In the genomic region with DNA sequence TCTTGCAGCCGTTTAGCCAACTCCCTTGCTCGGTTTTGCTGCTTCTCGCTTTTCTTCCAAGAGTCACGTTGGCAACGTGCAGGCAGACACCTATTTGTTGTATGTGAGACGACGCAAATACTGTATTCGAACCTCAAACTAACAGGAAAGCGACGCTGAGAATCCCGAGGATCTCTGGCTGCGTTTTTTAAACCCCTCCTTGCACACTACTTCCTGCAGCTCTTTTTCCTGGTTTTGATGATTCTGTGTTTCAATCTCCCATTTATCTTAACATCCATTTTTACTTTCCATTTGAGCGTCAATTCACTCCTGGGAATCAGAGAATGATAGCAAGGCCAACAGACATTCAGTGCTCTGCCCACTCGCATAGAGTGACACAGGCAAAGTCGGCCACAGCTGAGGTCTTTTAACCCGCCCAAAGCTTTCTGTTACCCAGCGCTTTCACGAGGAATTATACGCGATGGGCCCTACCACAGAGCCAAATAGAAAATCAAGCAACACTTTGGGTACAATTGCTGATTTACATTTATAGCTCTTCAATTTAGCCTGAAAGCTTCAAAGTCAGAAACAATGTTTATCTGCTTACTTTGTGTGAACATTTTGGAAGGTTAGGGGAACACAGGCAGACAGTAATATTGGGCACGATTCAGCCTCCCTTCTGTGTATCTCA, we compare ENCODE assay signal across 10 cellular contexts. TPM values are rescaled to one million over a fixed set of nuclear protein-coding genes. Genes with fewer than 3 reads are reported as not detected.
DNase-seq lines count a peak whose midpoint lies in the region; ATAC-seq, FAIRE-seq and TF ChIP-seq lines count a peak whose summit lies in the region.
"Had no signal": no experiment of that assay in that cellular context is flagged by ENCODE, and none has a peak within 500 bp of the region (broad histone marks: within the 10 kb centered on the region; RNA-seq: fewer than 3 reads in every experiment).

No MANE protein-coding gene starts in this region.

- TF ChIP-seq CTCF in keratinocyte (optimal IDR thresholded peaks at IDR 0.05 in 1 of 3, IDR thresholded peaks at IDR 0.05 in 1 of 3, conservative IDR thresholded peaks at IDR 0.05 in 1 of 3; ENCODE audit: extremely low read depth in 1 of 3, insufficient read depth in 2 of 3, low read length in 3 of 3) (no peak), stomach (IDR thresholded peaks at IDR 0.05) (no peak)

- H3K9me1 ChIP-seq in keratinocyte (ENCODE audit: control insufficient read depth, extremely low read depth, insufficient read depth, low read length) = no peaks in the 10 kb centered on the region

- dilution Hi-C loops in keratinocyte (cut with MboI; ENCODE audit: extremely low pct_ligation_motif_present, low sequenced_read_pairs) = no loop called here

- peak overlapping the region; percentile 4 for H2AFZ ChIP-seq in keratinocyte (ENCODE audit: control insufficient read depth, low read length)

- H3K27me3 ChIP-seq in keratinocyte (ENCODE audit: control insufficient read depth, extremely low read depth, insufficient read depth, low read length) (no peaks in the 10 kb centered on the region), stomach (peaks cover 0 to 5% (median 0%) of the 10 kb centered on the region in 3 donors)

- H3K4me3 ChIP-seq in keratinocyte (ENCODE audit: control insufficient read depth in 2 of 3, extremely low read depth in 1 of 3, insufficient read depth in 2 of 3, low read depth in 1 of 3, low read length in 3 of 3) = peak overlapping the region in 2 of 3 experiments; percentile 55 to 69
- H3K4me3 ChIP-seq in stomach = no peak overlapping the region

- no peak for TF ChIP-seq POLR2A in stomach (IDR thresholded peaks at IDR 0.05)

- ATAC-seq in GM21825 (IDR thresholded peaks at IDR 0.05; ENCODE audit: unreplicated experiment) = no peak

- peak; percentile 23 for DNase-seq in T-helper 2 cell treated with Interferon-gamma antibody and Interleukin-4, amounts not matched to agents 5 μg/mL and 100 μg/mL, for 36 hours (ENCODE audit: low spot score)
- no peak for DNase-seq in T-helper 2 cell
- DNase-seq in activated T-helper 2 cell treated with anti-CD3 and anti-CD28 coated beads, Interferon-gamma antibody, Interleukin-2, Interleukin-4, amounts not matched to agents 10 μg/mL and 5 μg/mL and 100 μg/mL, durations not matched to agents 14 hours and 24 hours and 36 hours (ENCODE audit: low spot score) = no peak
- no peak for DNase-seq in keratinocyte (ENCODE audit: low read depth, low spot score)
- no peak for DNase-seq in stomach
- DNase-seq in DMS 273 treated with DMSO at 0.1 percent for 48 hours (lab: John Stamatoyannopoulos, UW) = no peak
- no peak for DNase-seq in stimulated activated CD4-positive, alpha-beta T cell treated with anti-CD3 and anti-CD28 coated beads, Interleukin-1b, Interleukin-23, amount 100 ng/mL, for 48 hours

- intact Hi-C loops in activated T-helper 2 cell treated with anti-CD3 and anti-CD28 coated beads, Interferon-gamma antibody, Interleukin-2, Interleukin-4, amounts not matched to agents 10 μg/mL and 5 μg/mL and 100 μg/mL, durations not matched to agents 14 hours and 24 hours and 36 hours (cut with micrococcal nuclease) = loop anchor here (2.0 to 10.0 kb wide), 3 partner anchors 121 to 325 kb away; no protein-coding TSS in a partner anchor
- intact Hi-C loops in stomach (cut with DNase I; ENCODE audit: low total_unique reads) = no loop called here

- H3K27ac ChIP-seq in keratinocyte (ENCODE audit: control insufficient read depth, insufficient read depth, low read length) (peak overlapping the region; percentile 98), stomach (peak overlapping the region; percentile 97 to 99 (median 98))

- H3K36me3 ChIP-seq in keratinocyte (ENCODE audit: control insufficient read depth in 2 of 2, extremely low read depth in 1 of 2, insufficient read depth in 2 of 2, low read length in 2 of 2) (peaks cover 16 to 29% of the 10 kb centered on the region in 2 experiments), stomach (peaks cover 0 to 16% (median 7%) of the 10 kb centered on the region in 4 donors)

- peak; percentile 9 for FAIRE-seq in keratinocyte (lab: Jason Lieb, UNC)
- FAIRE-seq: endometrium, TTC549 had no signal

- peak overlapping the region; percentile 76 for H3K4me3 Mint-ChIP-seq in T-helper 2 cell treated with Interferon-gamma antibody and Interleukin-4, amounts not matched to agents 5 μg/mL and 100 μg/mL, for 36 hours
- peak overlapping the region; percentile 77 for H3K4me3 Mint-ChIP-seq in activated T-helper 2 cell treated with anti-CD3 and anti-CD28 coated beads, Interferon-gamma antibody, Interleukin-2, Interleukin-4, amounts not matched to agents 10 μg/mL and 5 μg/mL and 100 μg/mL, durations not matched to agents 14 hours and 24 hours and 36 hours (ENCODE audit: low read depth)

- H3K4me1 ChIP-seq in keratinocyte (ENCODE audit: control insufficient read depth, extremely low read depth, insufficient read depth, low read length) (peaks cover 48% of the 10 kb centered on the region), stomach (peaks cover 25 to 54% (median 40%) of the 10 kb centered on the region in 4 donors)

- H3K9me3 Mint-ChIP-seq in T-helper 2 cell treated with Interferon-gamma antibody and Interleukin-4, amounts not matched to agents 5 μg/mL and 100 μg/mL, for 36 hours = no peaks in the 10 kb centered on the region
- no peaks in the 10 kb centered on the region for H3K9me3 Mint-ChIP-seq in activated T-helper 2 cell treated with anti-CD3 and anti-CD28 coated beads, Interferon-gamma antibody, Interleukin-2, Interleukin-4, amounts not matched to agents 10 μg/mL and 5 μg/mL and 100 μg/mL, durations not matched to agents 14 hours and 24 hours and 36 hours

- TF ChIP-seq EP300 in stomach (IDR thresholded peaks at IDR 0.05) = no peak

- H3K9me3 ChIP-seq in keratinocyte (ENCODE audit: control insufficient read depth, low read depth, low read length) (no peaks in the 10 kb centered on the region), stomach (no peaks in the 10 kb centered on the region)

- H3K27me3 Mint-ChIP-seq in T-helper 2 cell treated with Interferon-gamma antibody and Interleukin-4, amounts not matched to agents 5 μg/mL and 100 μg/mL, for 36 hours (ENCODE audit: low read depth) = peaks cover 3% of the 10 kb centered on the region
- peaks cover 7% of the 10 kb centered on the region for H3K27me3 Mint-ChIP-seq in activated T-helper 2 cell treated with anti-CD3 and anti-CD28 coated beads, Interferon-gamma antibody, Interleukin-2, Interleukin-4, amounts not matched to agents 10 μg/mL and 5 μg/mL and 100 μg/mL, durations not matched to agents 14 hours and 24 hours and 36 hours (ENCODE audit: low read depth)

- H4K20me1 ChIP-seq in keratinocyte (ENCODE audit: control insufficient read depth, extremely low read depth, insufficient read depth, low read length) = peaks cover 12% of the 10 kb centered on the region

- WGBS in stomach, 5 donors = 39 to 48% (median 41%) methylated on average over 21 of the region's 21 CpGs

- peaks cover 42% of the 10 kb centered on the region for H3K4me1 Mint-ChIP-seq in T-helper 2 cell treated with Interferon-gamma antibody and Interleukin-4, amounts not matched to agents 5 μg/mL and 100 μg/mL, for 36 hours (ENCODE audit: low read depth)
- peaks cover 48% of the 10 kb centered on the region for H3K4me1 Mint-ChIP-seq in activated T-helper 2 cell treated with anti-CD3 and anti-CD28 coated beads, Interferon-gamma antibody, Interleukin-2, Interleukin-4, amounts not matched to agents 10 μg/mL and 5 μg/mL and 100 μg/mL, durations not matched to agents 14 hours and 24 hours and 36 hours (ENCODE audit: low read depth)

- H3K4me2 ChIP-seq in keratinocyte (ENCODE audit: control insufficient read depth, extremely low read depth, insufficient read depth, low read depth, low read length) = peak overlapping the region; percentile 88

- peaks cover 34% of the 10 kb centered on the region for H3K79me2 ChIP-seq in keratinocyte (ENCODE audit: control insufficient read depth, insufficient read depth, low read length)

- H3K36me3 Mint-ChIP-seq in T-helper 2 cell treated with Interferon-gamma antibody and Interleukin-4, amounts not matched to agents 5 μg/mL and 100 μg/mL, for 36 hours (ENCODE audit: low read depth) = peaks cover 29% of the 10 kb centered on the region
- H3K36me3 Mint-ChIP-seq in activated T-helper 2 cell treated with anti-CD3 and anti-CD28 coated beads, Interferon-gamma antibody, Interleukin-2, Interleukin-4, amounts not matched to agents 10 μg/mL and 5 μg/mL and 100 μg/mL, durations not matched to agents 14 hours and 24 hours and 36 hours (ENCODE audit: low read depth) = peaks cover 28% of the 10 kb centered on the region

- H3K9ac ChIP-seq in keratinocyte (ENCODE audit: control insufficient read depth, extremely low read depth, insufficient read depth, low read length) = peak overlapping the region; percentile 99

- H3K27ac Mint-ChIP-seq in T-helper 2 cell treated with Interferon-gamma antibody and Interleukin-4, amounts not matched to agents 5 μg/mL and 100 μg/mL, for 36 hours = peak overlapping the region; percentile 98
- peak overlapping the region; percentile 91 for H3K27ac Mint-ChIP-seq in activated T-helper 2 cell treated with anti-CD3 and anti-CD28 coated beads, Interferon-gamma antibody, Interleukin-2, Interleukin-4, amounts not matched to agents 10 μg/mL and 5 μg/mL and 100 μg/mL, durations not matched to agents 14 hours and 24 hours and 36 hours

RNA-seq across cellular contexts. Expression of a gene that starts 1.6 kb away (rescaled TPM):
- 262 and 267 TPM in 2 replicates for total RNA-seq in activated T-helper 2 cell treated with anti-CD3 and anti-CD28 coated beads, Interferon-gamma antibody, Interleukin-2, Interleukin-4, amounts not matched to agents 10 μg/mL and 5 μg/mL and 100 μg/mL, durations not matched to agents 14 hours and 24 hours and 36 hours
- polyA plus RNA-seq in keratinocyte (10,132 to 15,949 TPM (median 11,017 TPM) in 3 replicates), stomach (100 to 1,000 TPM; 600 to 928 (median 774) TPM)
- polyA plus RNA-seq in keratinocyte (2011; ENCODE audit: low read depth) = 4,066 TPM
- polyA plus RNA-seq in keratinocyte (2011; cell fraction: cytosol; rRNA removed) = 14,846 and 18,096 TPM in 2 replicates
- polyA plus RNA-seq in keratinocyte (2011; cell fraction: nucleus; rRNA removed) = 11,086 and 11,309 TPM in 2 replicates
- polyA plus RNA-seq in keratinocyte (2012; ENCODE audit: low replicate concordance) = 4,107 and 9,800 TPM in 2 replicates
- polyA minus RNA-seq in keratinocyte = 5,148 to 8,880 TPM (median 8,598 TPM) in 3 replicates
- polyA minus RNA-seq in keratinocyte (2011; cell fraction: cytosol; rRNA and poly(A)+ RNA removed) = 5,055 TPM
- polyA minus RNA-seq in keratinocyte (2011; cell fraction: nucleus; rRNA and poly(A)+ RNA removed) = 2,602 and 4,474 TPM in 2 replicates
- 1,000 to 10,000 TPM in 1 of 5 donors, 100 to 1,000 TPM in 4; 292 to 1,332 (median 460) TPM for total RNA-seq in stomach

Comparison
In these comparisons a context has a peak if more than half of its experiments do, and no peak if none do; other contexts are left out.
1. H3K4me3 ChIP-seq: peak in keratinocyte (2 of 3); none in stomach (0 of 4).